ENCODE assay signal across 29 cellular contexts in genomic region chr2:132636346-132636745, GRCh38. TPM values are rescaled to one million over a fixed set of nuclear protein-coding genes. Genes with fewer than 3 reads are reported as not detected.
"Had no signal": no experiment of that assay in that cellular context is flagged by ENCODE, and none has a peak within 500 bp of the region (broad histone marks: within the 10 kb centered on the region; RNA-seq: fewer than 3 reads in every experiment).

No MANE protein-coding gene starts in this region.

- H3K36me3 Mint-ChIP-seq: activated CD8-positive, alpha-beta memory T cell treated with anti-CD3 and anti-CD28 coated beads, Interleukin-2, amount 10 ng/mL, durations not matched to agents 7 days and 5 days; activated naive CD4-positive, alpha-beta T cell treated with anti-CD3 and anti-CD28 coated beads, Interleukin-2, amount 10 ng/mL, durations not matched to agents 7 days and 5 days; activated naive CD4-positive, alpha-beta T cell treated with anti-CD3 and anti-CD28 coated beads, Interleukin-2, amount 50 U/mL, for 24 hours; activated naive CD8-positive, alpha-beta T cell; activated naive CD8-positive, alpha-beta T cell treated with anti-CD3 and anti-CD28 coated beads, Interleukin-2, amount 10 ng/mL, durations not matched to agents 7 days and 5 days; brain had no signal

- ATAC-seq: activated CD8-positive, alpha-beta memory T cell treated with anti-CD3 and anti-CD28 coated beads, Interleukin-2, amount 10 ng/mL, durations not matched to agents 7 days and 5 days; activated CD8-positive, alpha-beta T cell treated with anti-CD3 and anti-CD28 coated beads, Interleukin-2, amount 10 ng/mL, durations not matched to agents 7 days and 5 days; activated naive CD8-positive, alpha-beta T cell treated with anti-CD3 and anti-CD28 coated beads, Interleukin-2, amount 50 U/mL, for 24 hours had no signal

- H3K9me3 Mint-ChIP-seq: activated B cell treated with CpG ODN at 0.5 μM for 24 hours; activated CD4-positive, alpha-beta T cell treated with anti-CD3 and anti-CD28 coated beads, Interleukin-2, amount 10 ng/mL, durations not matched to agents 24 days and 14 days; activated naive CD4-positive, alpha-beta T cell treated with anti-CD3 and anti-CD28 coated beads, Interleukin-2, amount 50 U/mL, for 24 hours; activated T-helper 2 cell treated with anti-CD3 and anti-CD28 coated beads, Interferon-gamma antibody, Interleukin-2, Interleukin-4, amounts not matched to agents 10 μg/mL and 5 μg/mL and 100 μg/mL, durations not matched to agents 14 hours and 24 hours and 36 hours; T-helper 1 cell treated with Interleukin-12 subunit alpha and Interleukin-12 subunit beta and Interleukin-4 antibody, amounts not matched to agents 30 μg/mL and 1 μg/mL, for 36 hours; T-helper 2 cell treated with Interferon-gamma antibody and Interleukin-4, amounts not matched to agents 5 μg/mL and 100 μg/mL, for 36 hours had no signal

- H3K4me3 Mint-ChIP-seq: activated B cell treated with CpG ODN at 0.5 μM for 24 hours; activated CD4-positive, alpha-beta memory T cell treated with anti-CD3 and anti-CD28 coated beads, Interleukin-2, amount 10 ng/mL, durations not matched to agents 7 days and 5 days; activated CD4-positive, alpha-beta T cell treated with anti-CD3 and anti-CD28 coated beads, Interleukin-2, amount 10 ng/mL, durations not matched to agents 24 days and 14 days; activated CD8-positive, alpha-beta memory T cell treated with anti-CD3 and anti-CD28 coated beads, Interleukin-2, amount 10 ng/mL, durations not matched to agents 7 days and 5 days; activated CD8-positive, alpha-beta T cell treated with anti-CD3 and anti-CD28 coated beads, Interleukin-2, amount 10 ng/mL, durations not matched to agents 7 days and 5 days; activated naive CD4-positive, alpha-beta T cell treated with anti-CD3 and anti-CD28 coated beads, Interleukin-2, amount 10 ng/mL, durations not matched to agents 7 days and 5 days; activated naive CD4-positive, alpha-beta T cell treated with anti-CD3 and anti-CD28 coated beads, Interleukin-2, amount 50 U/mL, for 24 hours; activated naive CD8-positive, alpha-beta T cell; activated naive CD8-positive, alpha-beta T cell treated with anti-CD3 and anti-CD28 coated beads, Interleukin-2, amount 10 ng/mL, durations not matched to agents 7 days and 5 days; activated naive CD8-positive, alpha-beta T cell treated with anti-CD3 and anti-CD28 coated beads, Interleukin-2, amount 50 U/mL, for 24 hours; activated T-cell treated with anti-CD3 and anti-CD28 coated beads, Interleukin-2, amount 50 U/mL, for 24 hours; brain; T-helper 1 cell treated with Interleukin-12 subunit alpha and Interleukin-12 subunit beta and Interleukin-4 antibody, amounts not matched to agents 30 μg/mL and 1 μg/mL, for 36 hours; T-helper 2 cell treated with Interferon-gamma antibody and Interleukin-4, amounts not matched to agents 5 μg/mL and 100 μg/mL, for 36 hours had no signal

- H3K27me3 Mint-ChIP-seq: activated B cell treated with CpG ODN at 0.5 μM for 24 hours; activated CD4-positive, alpha-beta memory T cell treated with anti-CD3 and anti-CD28 coated beads, Interleukin-2, amount 10 ng/mL, durations not matched to agents 7 days and 5 days; activated CD4-positive, alpha-beta T cell treated with anti-CD3 and anti-CD28 coated beads, Interleukin-2, amount 10 ng/mL, durations not matched to agents 24 days and 14 days; activated CD8-positive, alpha-beta memory T cell treated with anti-CD3 and anti-CD28 coated beads, Interleukin-2, amount 10 ng/mL, durations not matched to agents 7 days and 5 days; activated naive CD4-positive, alpha-beta T cell treated with anti-CD3 and anti-CD28 coated beads, Interleukin-2, amount 10 ng/mL, durations not matched to agents 7 days and 5 days; activated naive CD4-positive, alpha-beta T cell treated with anti-CD3 and anti-CD28 coated beads, Interleukin-2, amount 50 U/mL, for 24 hours; activated naive CD8-positive, alpha-beta T cell treated with anti-CD3 and anti-CD28 coated beads, Interleukin-2, amount 10 ng/mL, durations not matched to agents 7 days and 5 days; activated T-cell treated with anti-CD3 and anti-CD28 coated beads, Interleukin-2, amount 50 U/mL, for 24 hours; brain had no signal

- H3K4me1 Mint-ChIP-seq: activated B cell treated with CpG ODN at 0.5 μM for 24 hours; activated CD4-positive, alpha-beta memory T cell treated with anti-CD3 and anti-CD28 coated beads, Interleukin-2, amount 10 ng/mL, durations not matched to agents 7 days and 5 days; activated CD4-positive, alpha-beta T cell treated with anti-CD3 and anti-CD28 coated beads, Interleukin-2, amount 10 ng/mL, durations not matched to agents 24 days and 14 days; activated CD8-positive, alpha-beta memory T cell treated with anti-CD3 and anti-CD28 coated beads, Interleukin-2, amount 10 ng/mL, durations not matched to agents 7 days and 5 days; activated naive CD4-positive, alpha-beta T cell treated with anti-CD3 and anti-CD28 coated beads, Interleukin-2, amount 10 ng/mL, durations not matched to agents 7 days and 5 days; activated naive CD4-positive, alpha-beta T cell treated with anti-CD3 and anti-CD28 coated beads, Interleukin-2, amount 50 U/mL, for 24 hours; activated naive CD8-positive, alpha-beta T cell treated with anti-CD3 and anti-CD28 coated beads, Interleukin-2, amount 50 U/mL, for 24 hours had no signal

- DNase-seq: activated B cell treated with CpG ODN at 0.5 μM for 24 hours; activated CD4-positive, alpha-beta memory T cell treated with anti-CD3 and anti-CD28 coated beads, Interleukin-2, amount 10 ng/mL, durations not matched to agents 7 days and 5 days; activated CD4-positive, alpha-beta T cell treated with anti-CD3 and anti-CD28 coated beads for 4 hours; activated CD4-positive, alpha-beta T cell treated with anti-CD3 and anti-CD28 coated beads, Interleukin-2, amount 10 ng/mL, durations not matched to agents 24 days and 14 days; activated CD4-positive, alpha-beta T cell treated with anti-CD3 and anti-CD28 coated beads, Interleukin-2, amount 50 U/mL, for 48 hours; activated CD4-positive, CD25-positive, alpha-beta regulatory T cell treated with anti-CD3 and anti-CD28 coated beads, Interleukin-2, amount 50 U/mL, for 72 hours; activated CD8-positive, alpha-beta memory T cell treated with anti-CD3 and anti-CD28 coated beads for 24 hours; activated CD8-positive, alpha-beta memory T cell treated with anti-CD3 and anti-CD28 coated beads, Interleukin-2, amount 10 ng/mL, durations not matched to agents 7 days and 5 days; activated CD8-positive, alpha-beta memory T cell treated with anti-CD3 and anti-CD28 coated beads, Interleukin-2, amount 50 U/mL, for 48 hours; activated CD8-positive, alpha-beta T cell treated with anti-CD3 and anti-CD28 coated beads, Interleukin-2, amount 10 ng/mL, durations not matched to agents 7 days and 5 days; activated effector memory CD4-positive, alpha-beta T cell treated with Interleukin-2 at 50 U/mL for 16 hours; activated gamma-delta T cell; activated naive CD4-positive, alpha-beta T cell treated with anti-CD3 and anti-CD28 coated beads, Interleukin-2, amount 10 ng/mL, durations not matched to agents 7 days and 5 days; activated naive CD4-positive, alpha-beta T cell treated with Interleukin-2 at 50 U/mL for 16 hours; activated naive CD8-positive, alpha-beta T cell treated with anti-CD3 and anti-CD28 coated beads, Interleukin-2, amount 10 ng/mL, durations not matched to agents 7 days and 5 days; activated naive CD8-positive, alpha-beta T cell treated with anti-CD3 and anti-CD28 coated beads, Interleukin-2, amount 50 U/mL, for 24 hours; activated T-cell treated with anti-CD3 and anti-CD28 coated beads, Interleukin-2, amount 50 U/mL, for 24 hours; activated T-cell treated with anti-CD3 and anti-CD28 coated beads, Interleukin-2, amount 50 U/mL, for 48 hours; central memory CD4-positive, alpha-beta T cell; T-helper 1 cell; T-helper 2 cell; T-helper 9 cell had no signal

- H3K27ac Mint-ChIP-seq: activated B cell treated with CpG ODN at 0.5 μM for 24 hours; activated CD4-positive, alpha-beta memory T cell treated with anti-CD3 and anti-CD28 coated beads, Interleukin-2, amount 10 ng/mL, durations not matched to agents 7 days and 5 days; activated CD4-positive, alpha-beta T cell treated with anti-CD3 and anti-CD28 coated beads, Interleukin-2, amount 10 ng/mL, durations not matched to agents 24 days and 14 days; activated CD8-positive, alpha-beta memory T cell treated with anti-CD3 and anti-CD28 coated beads, Interleukin-2, amount 10 ng/mL, durations not matched to agents 7 days and 5 days; activated CD8-positive, alpha-beta T cell treated with anti-CD3 and anti-CD28 coated beads, Interleukin-2, amount 10 ng/mL, durations not matched to agents 7 days and 5 days; activated naive CD4-positive, alpha-beta T cell treated with anti-CD3 and anti-CD28 coated beads, Interleukin-2, amount 10 ng/mL, durations not matched to agents 7 days and 5 days; activated naive CD4-positive, alpha-beta T cell treated with anti-CD3 and anti-CD28 coated beads, Interleukin-2, amount 50 U/mL, for 24 hours; activated naive CD8-positive, alpha-beta T cell; activated naive CD8-positive, alpha-beta T cell treated with anti-CD3 and anti-CD28 coated beads, Interleukin-2, amount 10 ng/mL, durations not matched to agents 7 days and 5 days; activated naive CD8-positive, alpha-beta T cell treated with anti-CD3 and anti-CD28 coated beads, Interleukin-2, amount 50 U/mL, for 24 hours; activated T-cell treated with anti-CD3 and anti-CD28 coated beads, Interleukin-2, amount 50 U/mL, for 24 hours; activated T-helper 2 cell treated with anti-CD3 and anti-CD28 coated beads, Interferon-gamma antibody, Interleukin-2, Interleukin-4, amounts not matched to agents 10 μg/mL and 5 μg/mL and 100 μg/mL, durations not matched to agents 14 hours and 24 hours and 36 hours; T-helper 1 cell treated with Interleukin-12 subunit alpha and Interleukin-12 subunit beta and Interleukin-4 antibody, amounts not matched to agents 30 μg/mL and 1 μg/mL, for 36 hours; T-helper 2 cell treated with Interferon-gamma antibody and Interleukin-4, amounts not matched to agents 5 μg/mL and 100 μg/mL, for 36 hours had no signal

RNA-seq across cellular contexts. Expression of gene LYPD1, which starts 33.7 kb away (rescaled TPM):
- total RNA-seq: activated B cell treated with CpG ODN at 0.5 μM for 24 hours; activated CD4-positive, alpha-beta memory T cell treated with anti-CD3 and anti-CD28 coated beads, Interleukin-2, amount 10 ng/mL, durations not matched to agents 7 days and 5 days; activated CD4-positive, alpha-beta T cell treated with anti-CD3 and anti-CD28 coated beads, Interleukin-2, amount 10 ng/mL, durations not matched to agents 24 days and 14 days; activated CD8-positive, alpha-beta memory T cell treated with anti-CD3 and anti-CD28 coated beads, Interleukin-2, amount 10 ng/mL, durations not matched to agents 7 days and 5 days; activated CD8-positive, alpha-beta T cell treated with anti-CD3 and anti-CD28 coated beads, Interleukin-2, amount 10 ng/mL, durations not matched to agents 7 days and 5 days; activated naive CD8-positive, alpha-beta T cell treated with anti-CD3 and anti-CD28 coated beads, Interleukin-2, amount 10 ng/mL, durations not matched to agents 7 days and 5 days; activated T-helper 2 cell treated with anti-CD3 and anti-CD28 coated beads, Interferon-gamma antibody, Interleukin-2, Interleukin-4, amounts not matched to agents 10 μg/mL and 5 μg/mL and 100 μg/mL, durations not matched to agents 14 hours and 24 hours and 36 hours; ascending aorta had no signal
